19 cellular contexts compared by ENCODE assay signal in the genomic region with DNA sequence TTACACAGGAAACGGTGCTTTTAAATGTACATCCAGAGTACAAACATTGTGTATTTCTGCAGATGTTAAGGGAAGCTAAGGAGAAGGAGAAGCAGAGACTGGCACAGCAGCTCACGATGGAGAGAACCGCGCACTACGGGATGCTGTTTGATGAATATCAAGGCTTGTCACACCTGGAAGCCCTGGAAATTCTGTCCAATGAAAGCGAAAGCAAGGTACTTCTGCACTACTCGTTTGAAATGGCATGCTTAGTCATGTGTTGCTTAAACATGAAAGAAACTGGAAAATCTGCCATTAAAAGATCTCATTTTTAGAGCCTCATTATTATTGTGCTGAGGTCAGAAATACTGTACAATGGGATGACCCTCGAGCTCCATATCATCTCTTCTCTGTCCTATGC. TPM values are rescaled to one million over a fixed set of nuclear protein-coding genes. Genes with fewer than 3 reads are reported as not detected.
A peak's percentile ranks its signal among the peaks of the same experiment; 100 is the strongest.
DNase-seq lines count a peak whose midpoint lies in the region; ATAC-seq, FAIRE-seq and TF ChIP-seq lines count a peak whose summit lies in the region.
"Had no signal": no experiment of that assay in that cellular context is flagged by ENCODE, and none has a peak within 500 bp of the region (broad histone marks: within the 10 kb centered on the region; RNA-seq: fewer than 3 reads in every experiment).

No MANE protein-coding gene starts in this region.

- no peaks in the 10 kb centered on the region for H3K27me3 ChIP-seq in stomach smooth muscle (ENCODE audit: control insufficient read depth in 1 of 2, insufficient read depth in 2 of 2, low read length in 2 of 2)
- no peaks in the 10 kb centered on the region for H3K27me3 ChIP-seq in prostate gland (replicated peaks; ENCODE audit: insufficient read depth)
- H3K27me3 ChIP-seq: colonic mucosa, hepatocyte, upper lobe of left lung had no signal

- peaks cover 12% of the 10 kb centered on the region for H3K4me1 Mint-ChIP-seq in activated T-helper 2 cell treated with anti-CD3 and anti-CD28 coated beads, Interferon-gamma antibody, Interleukin-2, Interleukin-4, amounts not matched to agents 10 μg/mL and 5 μg/mL and 100 μg/mL, durations not matched to agents 14 hours and 24 hours and 36 hours (ENCODE audit: low read depth)

- peak overlapping the region in 1 of 2 donors; percentile 47 for H3K27ac Mint-ChIP-seq in activated naive CD4-positive, alpha-beta T cell treated with anti-CD3 and anti-CD28 coated beads, Interleukin-2, amount 50 U/mL, for 72 hours
- H3K27ac Mint-ChIP-seq in activated T-helper 2 cell treated with anti-CD3 and anti-CD28 coated beads, Interferon-gamma antibody, Interleukin-2, Interleukin-4, amounts not matched to agents 10 μg/mL and 5 μg/mL and 100 μg/mL, durations not matched to agents 14 hours and 24 hours and 36 hours = peak overlapping the region; percentile 78

- peak overlapping the region; percentile 47 for H3K4me3 Mint-ChIP-seq in activated T-helper 2 cell treated with anti-CD3 and anti-CD28 coated beads, Interferon-gamma antibody, Interleukin-2, Interleukin-4, amounts not matched to agents 10 μg/mL and 5 μg/mL and 100 μg/mL, durations not matched to agents 14 hours and 24 hours and 36 hours (ENCODE audit: low read depth)

- DNase-seq in activated naive CD4-positive, alpha-beta T cell treated with anti-CD3 and anti-CD28 coated beads, Interleukin-2, amount 50 U/mL, for 72 hours (ENCODE audit: low spot score in 2 of 2) = no peak
- DNase-seq in activated naive CD4-positive, alpha-beta T cell treated with Interleukin-2 at 50 U/mL for 16 hours = no peak
- no peak for DNase-seq in activated T-helper 2 cell treated with anti-CD3 and anti-CD28 coated beads, Interferon-gamma antibody, Interleukin-2, Interleukin-4, amounts not matched to agents 10 μg/mL and 5 μg/mL and 100 μg/mL, durations not matched to agents 14 hours and 24 hours and 36 hours (ENCODE audit: low spot score)
- DNase-seq in foreskin fibroblast (no peak), urothelium cell line (ENCODE audit: low spot score) (no peak), prostate gland (ENCODE audit: low spot score) (no peak)
- DNase-seq: anterior cingulate cortex, colonic mucosa, DMS79, left cardiac atrium, NCI-H446 treated with DMSO at 0.1 percent for 48 hours, upper lobe of left lung had no signal

- no peak overlapping the region for H3K9ac ChIP-seq in stomach smooth muscle (ENCODE audit: low read length in 2 of 2)

- H3K27ac ChIP-seq in KOPT-K1 (ENCODE audit: low read depth, low read length, poor library complexity, severe bottlenecking) = peak overlapping the region; percentile 16
- H3K27ac ChIP-seq in stomach smooth muscle (ENCODE audit: low read length) = peak overlapping the region; percentile 18
- no peak overlapping the region for H3K27ac ChIP-seq in prostate gland
- H3K27ac ChIP-seq: colonic mucosa, hepatocyte, upper lobe of left lung had no signal

- no peak for TF ChIP-seq POLR2A in prostate gland (IDR thresholded peaks at IDR 0.05)

- intact Hi-C loops in activated T-helper 2 cell treated with anti-CD3 and anti-CD28 coated beads, Interferon-gamma antibody, Interleukin-2, Interleukin-4, amounts not matched to agents 10 μg/mL and 5 μg/mL and 100 μg/mL, durations not matched to agents 14 hours and 24 hours and 36 hours (cut with micrococcal nuclease) = no loop called here
- intact Hi-C loops in prostate gland (cut with DNase I) = no loop called here

- 56% methylated on average over 8 of the region's 8 CpGs for WGBS in prostate gland

- peak; percentile 55 to 65 for ATAC-seq in activated naive CD4-positive, alpha-beta T cell treated with anti-CD3 and anti-CD28 coated beads, Interleukin-2, amount 50 U/mL, for 72 hours
- ATAC-seq: esophagus mucosa, left cardiac atrium had no signal

- no peak for TF ChIP-seq CTCF in foreskin fibroblast (IDR thresholded peaks at IDR 0.05; ENCODE audit: low read depth, low read length)
- no peak for TF ChIP-seq CTCF in prostate gland (IDR thresholded peaks at IDR 0.05)

- no peaks in the 10 kb centered on the region for H3K36me3 ChIP-seq in KOPT-K1 (ENCODE audit: insufficient read depth, low read length)
- H3K36me3 ChIP-seq in stomach smooth muscle (ENCODE audit: control insufficient read depth in 2 of 2, insufficient read depth in 2 of 2, low read length in 2 of 2) = peaks cover 41 to 44% of the 10 kb centered on the region in 2 donors
- no peaks in the 10 kb centered on the region for H3K36me3 ChIP-seq in prostate gland

- H3K9me3 ChIP-seq in KOPT-K1 (ENCODE audit: insufficient read depth, low read length, poor library complexity, severe bottlenecking) (no peaks in the 10 kb centered on the region), stomach smooth muscle (ENCODE audit: control insufficient read depth in 2 of 2, low read length in 2 of 2) (no peaks in the 10 kb centered on the region), prostate gland (no peaks in the 10 kb centered on the region)
- H3K9me3 ChIP-seq: colonic mucosa, upper lobe of left lung had no signal

- H3K27me3 Mint-ChIP-seq in activated T-helper 2 cell treated with anti-CD3 and anti-CD28 coated beads, Interferon-gamma antibody, Interleukin-2, Interleukin-4, amounts not matched to agents 10 μg/mL and 5 μg/mL and 100 μg/mL, durations not matched to agents 14 hours and 24 hours and 36 hours (ENCODE audit: low read depth) = no peaks in the 10 kb centered on the region

- H3K4me1 ChIP-seq in stomach smooth muscle (ENCODE audit: control insufficient read depth, insufficient read depth, low read length) (peaks cover 2% of the 10 kb centered on the region), prostate gland (replicated peaks) (no peaks in the 10 kb centered on the region)
- H3K4me1 ChIP-seq: colonic mucosa, upper lobe of left lung had no signal

- FAIRE-seq in urothelium cell line (lab: Jason Lieb, UNC) = no peak
- FAIRE-seq: GM12891, RCC 7860 had no signal

- H3K4me3 ChIP-seq in stomach smooth muscle (ENCODE audit: low read length in 2 of 2) (no peak overlapping the region), foreskin fibroblast (ENCODE audit: low read depth in 1 of 2, low read length in 2 of 2) (no peak overlapping the region), prostate gland (no peak overlapping the region)
- H3K4me3 ChIP-seq: colonic mucosa, hepatocyte, upper lobe of left lung had no signal

- H3K9me3 Mint-ChIP-seq in activated naive CD4-positive, alpha-beta T cell treated with anti-CD3 and anti-CD28 coated beads, Interleukin-2, amount 50 U/mL, for 72 hours = peaks cover 0 to 5% of the 10 kb centered on the region in 2 donors
- H3K9me3 Mint-ChIP-seq in activated T-helper 2 cell treated with anti-CD3 and anti-CD28 coated beads, Interferon-gamma antibody, Interleukin-2, Interleukin-4, amounts not matched to agents 10 μg/mL and 5 μg/mL and 100 μg/mL, durations not matched to agents 14 hours and 24 hours and 36 hours = peaks cover 4% of the 10 kb centered on the region

- no peaks in the 10 kb centered on the region for H3K36me3 Mint-ChIP-seq in activated naive CD4-positive, alpha-beta T cell treated with anti-CD3 and anti-CD28 coated beads, Interleukin-2, amount 50 U/mL, for 72 hours
- H3K36me3 Mint-ChIP-seq in activated T-helper 2 cell treated with anti-CD3 and anti-CD28 coated beads, Interferon-gamma antibody, Interleukin-2, Interleukin-4, amounts not matched to agents 10 μg/mL and 5 μg/mL and 100 μg/mL, durations not matched to agents 14 hours and 24 hours and 36 hours (ENCODE audit: low read depth) = no peaks in the 10 kb centered on the region

RNA-seq across cellular contexts. Expression of a gene that starts 47.3 kb away (rescaled TPM):
- 1 to 10 TPM in 1 of 2 donors, under 1 TPM in 1; 0.41 to 1.4 TPM for total RNA-seq in activated naive CD4-positive, alpha-beta T cell treated with anti-CD3 and anti-CD28 coated beads, Interleukin-2, amount 50 U/mL, for 72 hours
- 0.14 and 0.67 TPM in 2 replicates for total RNA-seq in activated T-helper 2 cell treated with anti-CD3 and anti-CD28 coated beads, Interferon-gamma antibody, Interleukin-2, Interleukin-4, amounts not matched to agents 10 μg/mL and 5 μg/mL and 100 μg/mL, durations not matched to agents 14 hours and 24 hours and 36 hours
- 100 to 1,000 TPM; 117 to 118 TPM for total RNA-seq in prostate gland
- total RNA-seq: activated CD8-positive, alpha-beta memory T cell treated with anti-CD3 and anti-CD28 coated beads for 36 hours had no signal

RNA-seq across cellular contexts. Expression of a gene that starts 58.2 kb away (rescaled TPM):
- total RNA-seq in activated naive CD4-positive, alpha-beta T cell treated with anti-CD3 and anti-CD28 coated beads, Interleukin-2, amount 50 U/mL, for 72 hours = 1 to 10 TPM; 3.7 to 5.1 TPM
- total RNA-seq in activated T-helper 2 cell treated with anti-CD3 and anti-CD28 coated beads, Interferon-gamma antibody, Interleukin-2, Interleukin-4, amounts not matched to agents 10 μg/mL and 5 μg/mL and 100 μg/mL, durations not matched to agents 14 hours and 24 hours and 36 hours = 0.37 and 0.48 TPM in 2 replicates
- total RNA-seq in prostate gland = 1 to 10 TPM; 1.0 to 1.5 TPM

Comparison
In these comparisons a context has a peak if more than half of its experiments do, and no peak if none do; other contexts are left out.
1. H3K27ac ChIP-seq: peak in KOPT-K1 (single experiment) and stomach smooth muscle (single experiment); none in prostate gland (0 of 2).
2. RNA of a gene that starts 47.3 kb away (total RNA-seq): 117 to 118 TPM in prostate gland; 0.41 to 1.4 TPM in activated naive CD4-positive, alpha-beta T cell treated with anti-CD3 and anti-CD28 coated beads, Interleukin-2, amount 50 U/mL, for 72 hours and 0.14 to 0.67 TPM in activated T-helper 2 cell treated with anti-CD3 and anti-CD28 coated beads, Interferon-gamma antibody, Interleukin-2, Interleukin-4, amounts not matched to agents 10 μg/mL and 5 μg/mL and 100 μg/mL, durations not matched to agents 14 hours and 24 hours and 36 hours; every median in the first group is over 10 times any median in the second.